22 cellular contexts compared by ENCODE assay signal in genomic region chr2:169840747-169841142, GRCh38. TPM values are rescaled to one million over a fixed set of nuclear protein-coding genes. Genes with fewer than 3 reads are reported as not detected.
DNase-seq lines count a peak whose midpoint lies in the region; ATAC-seq, FAIRE-seq and TF ChIP-seq lines count a peak whose summit lies in the region.
"Had no signal": no experiment of that assay in that cellular context is flagged by ENCODE, and none has a peak within 500 bp of the region (broad histone marks: within the 10 kb centered on the region; RNA-seq: fewer than 3 reads in every experiment).

No MANE protein-coding gene starts in this region.

- BruUV-seq in HepG2 (replicated peaks; lab: Mats Ljungman, UMichigan) = no TSS peak

- TF ChIP-seq EP300 in HepG2 (IDR thresholded peaks at IDR 0.05; ENCODE audit: low read depth in 2 of 2, low read length in 2 of 2) (no peak), HepG2 (CRISPR knock-in tag; IDR thresholded peaks at IDR 0.05; ENCODE audit: borderline replicate concordance) (no peak)

- intact Hi-C loops in CD8-positive, alpha-beta T cell (cut with DNase I, micrococcal nuclease) = no loop called here
- intact Hi-C loops in dendritic cell treated with granulocyte-macrophage colony-stimulating factor and Interleukin-4, amounts not matched to agents 40 ng/mL and 50 ng/mL, for 4 days (cut with micrococcal nuclease) = no loop called here
- intact Hi-C loops in HepG2 (cut with micrococcal nuclease; ENCODE audit: unreplicated experiment) = no loop called here

- no peaks in the 10 kb centered on the region for H3K4me1 ChIP-seq in CD8-positive, alpha-beta T cell (ENCODE audit: insufficient read depth, low read length)
- peaks cover 12% of the 10 kb centered on the region for H3K4me1 ChIP-seq in HepG2 (ENCODE audit: insufficient read depth, low read length)
- H3K4me1 ChIP-seq: Caco-2, SJCRH30 had no signal

- H3K4me1 Mint-ChIP-seq in CD8-positive, alpha-beta T cell (ENCODE audit: low read depth) = peaks cover 60% of the 10 kb centered on the region
- peaks cover 39% of the 10 kb centered on the region for H3K4me1 Mint-ChIP-seq in dendritic cell treated with granulocyte-macrophage colony-stimulating factor and Interleukin-4, amounts not matched to agents 40 ng/mL and 50 ng/mL, for 4 days (ENCODE audit: low read depth)
- peaks cover 40% of the 10 kb centered on the region for H3K4me1 Mint-ChIP-seq in nephron

- no peak overlapping the region for H3K27ac ChIP-seq in CD8-positive, alpha-beta T cell (ENCODE audit: low read depth, low read length)
- no peak overlapping the region for H3K27ac ChIP-seq in HepG2 (ENCODE audit: extremely low read length, insufficient read depth, low read length)
- H3K27ac ChIP-seq: BLaER1 treated with 17β-estradiol and CSF1 and Interleukin-3, amounts not matched to agents 10 nM and 100 nM; HL-60; SJCRH30 had no signal

- in situ Hi-C loops in HepG2 (cut with HindIII; ENCODE audit: extremely low pct_ligation_motif_present, low pct_unique_long_range_greater_than_20kb) = no loop called here

- H3K27me3 ChIP-seq in CD8-positive, alpha-beta T cell (ENCODE audit: insufficient read depth, low read length) = no peaks in the 10 kb centered on the region
- no peaks in the 10 kb centered on the region for H3K27me3 ChIP-seq in HepG2 (ENCODE audit: control insufficient read depth in 1 of 2, insufficient read depth in 2 of 2, low read length in 2 of 2)
- H3K27me3 ChIP-seq: BLaER1 treated with 17β-estradiol and CSF1 and Interleukin-3, amounts not matched to agents 10 nM and 100 nM; SJCRH30 had no signal

- no peak for ATAC-seq in CD8-positive, alpha-beta T cell
- ATAC-seq in HepG2 (peak; percentile 57), HG03442 (IDR thresholded peaks at IDR 0.05; ENCODE audit: unreplicated experiment) (no peak), HG02870 (IDR thresholded peaks at IDR 0.05; ENCODE audit: unreplicated experiment) (no peak)

- DNase-seq in CD8-positive, alpha-beta T cell = no peak
- DNase-seq in HepG2 (ENCODE audit: low spot score) (no peak), AG20443 (ENCODE audit: low spot score) (no peak)
- no peak for DNase-seq in activated CD4-positive, alpha-beta T cell treated with anti-CD3 and anti-CD28 coated beads for 4 hours
- DNase-seq: Caco-2, DMS153, EL, H9, NCI-H1417 treated with DMSO at 0.1 percent for 48 hours, NCI-H2029, NCI-H2171 treated with DMSO at 0.1 percent for 48 hours, NCI-H446 treated with DMSO at 0.1 percent for 48 hours, NCI-H748 treated with DMSO at 0.1 percent for 48 hours, RPMI8226, SJCRH30 had no signal

- no peak overlapping the region for H3K4me3 ChIP-seq in CD8-positive, alpha-beta T cell (ENCODE audit: low read depth, low read length)
- H3K4me3 ChIP-seq in HepG2 (replicated peaks in 1 of 3; ENCODE audit: insufficient read depth in 1 of 3, low read depth in 2 of 3, low read length in 3 of 3) = no peak overlapping the region
- H3K4me3 ChIP-seq: BLaER1 treated with 17β-estradiol and CSF1 and Interleukin-3, amounts not matched to agents 10 nM and 100 nM; SJCRH30 had no signal

- H3K4me3 Mint-ChIP-seq in CD8-positive, alpha-beta T cell = no peak overlapping the region
- no peak overlapping the region for H3K4me3 Mint-ChIP-seq in dendritic cell treated with granulocyte-macrophage colony-stimulating factor and Interleukin-4, amounts not matched to agents 40 ng/mL and 50 ng/mL, for 4 days
- H3K4me3 Mint-ChIP-seq in nephron = no peak overlapping the region
- H3K4me3 Mint-ChIP-seq: H9 had no signal

- POLR2A ChIA-PET in CD8-positive, alpha-beta T cell (lab: Charles Lee) = no interaction called here
- POLR2A ChIA-PET in HepG2 (lab: Yijun Ruan, JAX) = no interaction called here

- CTCF ChIA-PET in CD8-positive, alpha-beta T cell (lab: Charles Lee) = no interaction called here
- CTCF ChIA-PET in HepG2 (lab: Yijun Ruan, JAX; ENCODE audit: low intra/inter-chr PET ratio, low total read pairs) = no interaction called here

- H2AFZ ChIP-seq in HepG2 (ENCODE audit: low read length) = no peak overlapping the region

- no peak overlapping the region for H3K9ac ChIP-seq in HepG2 (ENCODE audit: insufficient read depth, low read depth, low read length)
- H3K9ac ChIP-seq: BLaER1 treated with 17β-estradiol and CSF1 and Interleukin-3, amounts not matched to agents 10 nM and 100 nM had no signal

- peaks cover 17% of the 10 kb centered on the region for H3K36me3 Mint-ChIP-seq in CD8-positive, alpha-beta T cell
- H3K36me3 Mint-ChIP-seq in dendritic cell treated with granulocyte-macrophage colony-stimulating factor and Interleukin-4, amounts not matched to agents 40 ng/mL and 50 ng/mL, for 4 days (ENCODE audit: low read depth) = peaks cover 44% of the 10 kb centered on the region
- peaks cover 32% of the 10 kb centered on the region for H3K36me3 Mint-ChIP-seq in nephron (ENCODE audit: low read depth)

- no peak for TF ChIP-seq CTCF in CD8-positive, alpha-beta T cell (IDR thresholded peaks at IDR 0.05)
- TF ChIP-seq CTCF in HepG2 (CRISPR knock-in tag; IDR thresholded peaks at IDR 0.05) = no peak
- TF ChIP-seq CTCF in nephron (IDR thresholded peaks at IDR 0.05; ENCODE audit: unreplicated experiment in 3 of 3) = no peak

- H3K79me2 ChIP-seq in HepG2 (ENCODE audit: insufficient read depth, low read length) = peaks cover 55% of the 10 kb centered on the region

- no peak for FAIRE-seq in HepG2 (lab: Jason Lieb, UNC)
- FAIRE-seq: HTR-8/SVneo had no signal

- no peaks in the 10 kb centered on the region for H3K27me3 Mint-ChIP-seq in CD8-positive, alpha-beta T cell (ENCODE audit: low read depth)
- H3K27me3 Mint-ChIP-seq in dendritic cell treated with granulocyte-macrophage colony-stimulating factor and Interleukin-4, amounts not matched to agents 40 ng/mL and 50 ng/mL, for 4 days = no peaks in the 10 kb centered on the region
- H3K27me3 Mint-ChIP-seq in nephron (ENCODE audit: low read depth) = no peaks in the 10 kb centered on the region

- H4K20me1 ChIP-seq in HepG2 (ENCODE audit: insufficient read depth, low read length) = no peaks in the 10 kb centered on the region

- no peaks in the 10 kb centered on the region for H3K9me3 ChIP-seq in CD8-positive, alpha-beta T cell (ENCODE audit: low read length)
- H3K9me3 ChIP-seq in HepG2 (ENCODE audit: low read length) = no peaks in the 10 kb centered on the region
- H3K9me3 ChIP-seq: Caco-2, SJCRH30 had no signal

- no peak overlapping the region for H3K4me2 ChIP-seq in HepG2 (ENCODE audit: low read depth, low read length)
- H3K4me2 ChIP-seq: BLaER1 treated with 17β-estradiol and CSF1 and Interleukin-3, amounts not matched to agents 10 nM and 100 nM had no signal

- no peaks in the 10 kb centered on the region for H3K36me3 ChIP-seq in CD8-positive, alpha-beta T cell (ENCODE audit: insufficient read depth, low read length)
- H3K36me3 ChIP-seq in HepG2 (replicated peaks in 1 of 2; ENCODE audit: control insufficient read depth in 1 of 2, insufficient read depth in 2 of 2, low read length in 2 of 2) = peaks cover 8 to 14% of the 10 kb centered on the region in 2 experiments; a peak in 4 of 5 replicates

- WGBS in HepG2 (ENCODE audit: low lambda C conversion rate) = 95% methylated on average over 2 of the region's 2 CpGs

- TF ChIP-seq RAD21 in HepG2 (CRISPR knock-in tag; IDR thresholded peaks at IDR 0.05) = no peak

- H3K27ac Mint-ChIP-seq in CD8-positive, alpha-beta T cell = peak overlapping the region; percentile 25
- H3K27ac Mint-ChIP-seq in dendritic cell treated with granulocyte-macrophage colony-stimulating factor and Interleukin-4, amounts not matched to agents 40 ng/mL and 50 ng/mL, for 4 days = peak overlapping the region; percentile 11
- peak overlapping the region; percentile 89 to 93 (median 90) for H3K27ac Mint-ChIP-seq in nephron
- H3K27ac Mint-ChIP-seq: H9 had no signal

- TF ChIP-seq POLR2A in HepG2 (IDR thresholded peaks at IDR 0.05; ENCODE audit: insufficient read depth in 1 of 2, low read depth in 2 of 2, low read length in 2 of 2) = no peak

- H3K9me3 Mint-ChIP-seq in CD8-positive, alpha-beta T cell = no peaks in the 10 kb centered on the region
- H3K9me3 Mint-ChIP-seq in dendritic cell treated with granulocyte-macrophage colony-stimulating factor and Interleukin-4, amounts not matched to agents 40 ng/mL and 50 ng/mL, for 4 days = no peaks in the 10 kb centered on the region
- H3K9me3 Mint-ChIP-seq in nephron = no peaks in the 10 kb centered on the region

RNA-seq across cellular contexts. Expression of gene UBR3, which starts 13.5 kb away (rescaled TPM):
- 10 to 100 TPM; 23.2 to 24.4 TPM for total RNA-seq in CD8-positive, alpha-beta T cell
- total RNA-seq in HepG2 (2016; rRNA removed; fragmentation: Illumina TruSeq; extraction: Trizol) = 28.0 and 31.6 TPM in 2 replicates
- 9.8 and 9.9 TPM in 2 replicates for total RNA-seq in HepG2 (2016; cell fraction: cytosol; rRNA removed; fragmentation: Illumina TruSeq; extraction: Trizol; ENCODE audit: low read depth)
- total RNA-seq in HepG2 (2016; cell fraction: insoluble cytoplasmic fraction; rRNA removed; fragmentation: Illumina TruSeq; extraction: Trizol) = 28.5 TPM in 2 replicates
- 9.7 and 13.2 TPM in 2 replicates for total RNA-seq in HepG2 (2016; cell fraction: membrane; rRNA removed; fragmentation: Illumina TruSeq; extraction: Trizol)
- 87.9 TPM in 2 replicates for total RNA-seq in HepG2 (2016; cell fraction: nucleus; rRNA removed; fragmentation: Illumina TruSeq; extraction: Trizol)
- 12.7 and 15.1 TPM in 2 replicates for polyA plus RNA-seq in HepG2 (2011; rRNA removed)
- 5.8 and 8.8 TPM in 2 replicates for polyA plus RNA-seq in HepG2 (2011; cell fraction: cytosol; rRNA removed)
- 11.8 and 14.4 TPM in 2 replicates for polyA plus RNA-seq in HepG2 (2011; cell fraction: nucleus; rRNA removed)
- 15.7 and 21.2 TPM in 2 replicates for polyA plus RNA-seq in HepG2 (2012)
- 0.95 and 1.1 TPM in 2 replicates for polyA plus RNA-seq in HepG2 (2016; cell fraction: cytosol; fragmentation: Illumina TruSeq; extraction: Trizol; ENCODE audit: low read depth)
- polyA plus RNA-seq in HepG2 (2016; cell fraction: insoluble cytoplasmic fraction; fragmentation: Illumina TruSeq; extraction: Trizol; ENCODE audit: low read depth) = 23.3 and 26.2 TPM in 2 replicates
- polyA plus RNA-seq in HepG2 (2016; cell fraction: membrane; fragmentation: Illumina TruSeq; extraction: Trizol; ENCODE audit: low read depth) = 2.1 and 2.9 TPM in 2 replicates
- 42.6 and 46.5 TPM in 2 replicates for polyA plus RNA-seq in HepG2 (2016; cell fraction: nucleus; fragmentation: Illumina TruSeq; extraction: Trizol; ENCODE audit: insufficient read depth, low read depth)
- polyA minus RNA-seq in HepG2 (2011; rRNA and poly(A)+ RNA removed; ENCODE audit: low replicate concordance) = 15.2 and 23.6 TPM in 2 replicates
- 30.8 and 37.0 TPM in 2 replicates for polyA minus RNA-seq in HepG2 (2011; cell fraction: cytosol; rRNA and poly(A)+ RNA removed)
- 166 and 176 TPM in 2 replicates for polyA minus RNA-seq in HepG2 (2011; cell fraction: nucleus; rRNA and poly(A)+ RNA removed)

RNA-seq across cellular contexts. Expression of gene METTL5, which starts 16.0 kb away (rescaled TPM):
- 10 to 100 TPM; 13.7 to 15.8 TPM for total RNA-seq in CD8-positive, alpha-beta T cell
- total RNA-seq in HepG2 (2016; rRNA removed; fragmentation: Illumina TruSeq; extraction: Trizol) = 95.1 and 129 TPM in 2 replicates
- total RNA-seq in HepG2 (2016; cell fraction: cytosol; rRNA removed; fragmentation: Illumina TruSeq; extraction: Trizol; ENCODE audit: low read depth) = 58.3 and 79.4 TPM in 2 replicates
- total RNA-seq in HepG2 (2016; cell fraction: insoluble cytoplasmic fraction; rRNA removed; fragmentation: Illumina TruSeq; extraction: Trizol) = 88.5 and 134 TPM in 2 replicates
- 60.2 and 79.2 TPM in 2 replicates for total RNA-seq in HepG2 (2016; cell fraction: membrane; rRNA removed; fragmentation: Illumina TruSeq; extraction: Trizol)
- 42.4 and 44.9 TPM in 2 replicates for total RNA-seq in HepG2 (2016; cell fraction: nucleus; rRNA removed; fragmentation: Illumina TruSeq; extraction: Trizol)
- polyA plus RNA-seq in HepG2 (2011; rRNA removed) = 39.4 and 50.7 TPM in 2 replicates
- polyA plus RNA-seq in HepG2 (2011; cell fraction: cytosol; rRNA removed) = 31.7 and 48.5 TPM in 2 replicates
- 10.9 and 13.8 TPM in 2 replicates for polyA plus RNA-seq in HepG2 (2011; cell fraction: nucleus; rRNA removed)
- polyA plus RNA-seq in HepG2 (2012) = 75.0 and 115 TPM in 2 replicates
- polyA plus RNA-seq in HepG2 (2016; cell fraction: cytosol; fragmentation: Illumina TruSeq; extraction: Trizol; ENCODE audit: low read depth) = 75.1 and 103 TPM in 2 replicates
- polyA plus RNA-seq in HepG2 (2016; cell fraction: insoluble cytoplasmic fraction; fragmentation: Illumina TruSeq; extraction: Trizol; ENCODE audit: low read depth) = 159 and 167 TPM in 2 replicates
- 67.4 and 91.3 TPM in 2 replicates for polyA plus RNA-seq in HepG2 (2016; cell fraction: membrane; fragmentation: Illumina TruSeq; extraction: Trizol; ENCODE audit: low read depth)
- polyA plus RNA-seq in HepG2 (2016; cell fraction: nucleus; fragmentation: Illumina TruSeq; extraction: Trizol; ENCODE audit: insufficient read depth, low read depth) = 77.1 and 79.7 TPM in 2 replicates
- polyA minus RNA-seq in HepG2 (2011; rRNA and poly(A)+ RNA removed; ENCODE audit: low replicate concordance) = 6.9 and 9.0 TPM in 2 replicates
- polyA minus RNA-seq in HepG2 (2011; cell fraction: cytosol; rRNA and poly(A)+ RNA removed) = 17.9 and 19.6 TPM in 2 replicates
- 19.9 and 21.2 TPM in 2 replicates for polyA minus RNA-seq in HepG2 (2011; cell fraction: nucleus; rRNA and poly(A)+ RNA removed)

RNA-seq across cellular contexts. Expression of gene SSB, which starts 42.1 kb away (rescaled TPM):
- total RNA-seq in CD8-positive, alpha-beta T cell = 100 to 1,000 TPM; 150 to 170 TPM
- total RNA-seq in HepG2 (2016; rRNA removed; fragmentation: Illumina TruSeq; extraction: Trizol) = 208 and 344 TPM in 2 replicates
- 22.0 and 26.1 TPM in 2 replicates for total RNA-seq in HepG2 (2016; cell fraction: cytosol; rRNA removed; fragmentation: Illumina TruSeq; extraction: Trizol; ENCODE audit: low read depth)
- total RNA-seq in HepG2 (2016; cell fraction: insoluble cytoplasmic fraction; rRNA removed; fragmentation: Illumina TruSeq; extraction: Trizol) = 224 and 344 TPM in 2 replicates
- 39.4 and 51.5 TPM in 2 replicates for total RNA-seq in HepG2 (2016; cell fraction: membrane; rRNA removed; fragmentation: Illumina TruSeq; extraction: Trizol)
- 156 and 161 TPM in 2 replicates for total RNA-seq in HepG2 (2016; cell fraction: nucleus; rRNA removed; fragmentation: Illumina TruSeq; extraction: Trizol)
- 77.0 and 109 TPM in 2 replicates for polyA plus RNA-seq in HepG2 (2011; rRNA removed)
- polyA plus RNA-seq in HepG2 (2011; cell fraction: cytosol; rRNA removed) = 38.7 and 50.8 TPM in 2 replicates
- polyA plus RNA-seq in HepG2 (2011; cell fraction: nucleus; rRNA removed) = 66.2 and 105 TPM in 2 replicates
- polyA plus RNA-seq in HepG2 (2012) = 157 and 209 TPM in 2 replicates
- 19.2 and 19.3 TPM in 2 replicates for polyA plus RNA-seq in HepG2 (2016; cell fraction: cytosol; fragmentation: Illumina TruSeq; extraction: Trizol; ENCODE audit: low read depth)
- 441 and 470 TPM in 2 replicates for polyA plus RNA-seq in HepG2 (2016; cell fraction: insoluble cytoplasmic fraction; fragmentation: Illumina TruSeq; extraction: Trizol; ENCODE audit: low read depth)
- polyA plus RNA-seq in HepG2 (2016; cell fraction: membrane; fragmentation: Illumina TruSeq; extraction: Trizol; ENCODE audit: low read depth) = 30.3 and 34.1 TPM in 2 replicates
- polyA plus RNA-seq in HepG2 (2016; cell fraction: nucleus; fragmentation: Illumina TruSeq; extraction: Trizol; ENCODE audit: insufficient read depth, low read depth) = 324 and 340 TPM in 2 replicates
- polyA minus RNA-seq in HepG2 (2011; rRNA and poly(A)+ RNA removed; ENCODE audit: low replicate concordance) = 7.8 and 10.0 TPM in 2 replicates
- polyA minus RNA-seq in HepG2 (2011; cell fraction: cytosol; rRNA and poly(A)+ RNA removed) = 30.6 and 40.2 TPM in 2 replicates
- polyA minus RNA-seq in HepG2 (2011; cell fraction: nucleus; rRNA and poly(A)+ RNA removed) = 102 and 107 TPM in 2 replicates

Comparison
In these comparisons a context has a peak if more than half of its experiments do, and no peak if none do; other contexts are left out.
1. H3K27ac Mint-ChIP-seq: peak in every context shown above with its lines; median percentile 90 in nephron; 25 in CD8-positive, alpha-beta T cell; 11 in dendritic cell treated with granulocyte-macrophage colony-stimulating factor and Interleukin-4, amounts not matched to agents 40 ng/mL and 50 ng/mL, for 4 days.